Comparison of ENCODE assay signal across 8 cellular contexts in genomic region chr2:226835420-226835795, GRCh38. TPM values are rescaled to one million over a fixed set of nuclear protein-coding genes. Genes with fewer than 3 reads are reported as not detected.
DNase-seq lines count a peak whose midpoint lies in the region; ATAC-seq and TF ChIP-seq lines count a peak whose summit lies in the region.

No MANE protein-coding gene starts in this region.

- H3K9me3 Mint-ChIP-seq in IgD-negative memory B cell: no peaks in the 10 kb centered on the region
- peaks cover 0 to 4% of the 10 kb centered on the region in 2 donors for H3K9me3 Mint-ChIP-seq in activated naive CD4-positive, alpha-beta T cell treated with anti-CD3 and anti-CD28 coated beads, Interleukin-2, amount 50 U/mL, for 72 hours

- peaks cover 10% of the 10 kb centered on the region for H3K36me3 Mint-ChIP-seq in IgD-negative memory B cell
- H3K36me3 Mint-ChIP-seq in activated naive CD4-positive, alpha-beta T cell treated with anti-CD3 and anti-CD28 coated beads, Interleukin-2, amount 50 U/mL, for 72 hours: peaks cover 22 to 38% of the 10 kb centered on the region in 2 donors

- H3K27ac Mint-ChIP-seq in IgD-negative memory B cell: peak overlapping the region; percentile 96 to 98 (median 98)
- H3K27ac Mint-ChIP-seq in activated naive CD4-positive, alpha-beta T cell treated with anti-CD3 and anti-CD28 coated beads, Interleukin-2, amount 50 U/mL, for 72 hours: peak overlapping the region; percentile 82 to 92

- H3K4me1 Mint-ChIP-seq in IgD-negative memory B cell: peaks cover 37 to 39% (median 38%) of the 10 kb centered on the region in 3 donors

- H3K27me3 Mint-ChIP-seq in IgD-negative memory B cell: no peaks in the 10 kb centered on the region

- TF ChIP-seq CTCF in GM12875 (IDR thresholded peaks at IDR 0.05; ENCODE audit: borderline replicate concordance, insufficient read depth, low read depth, low read length): no peak

- H3K4me3 ChIP-seq in GM12875 (ENCODE audit: low read depth, low read length) (peak overlapping the region; percentile 88), skeletal muscle cell (ENCODE audit: low read depth, low read length) (peak overlapping the region; percentile 64)

- DNase-seq in activated naive CD4-positive, alpha-beta T cell treated with anti-CD3 and anti-CD28 coated beads, Interleukin-2, amount 50 U/mL, for 72 hours (ENCODE audit: low spot score in 2 of 2): no peak
- DNase-seq in hepatic stellate cell (ENCODE audit: low spot score) (peak; percentile 32), skeletal muscle cell (ENCODE audit: low read depth) (no peak), NCI-H1048 (lab: John Stamatoyannopoulos, UW) (no peak), C1 segment of cervical spinal cord (lab: John Stamatoyannopoulos, UW) (no peak)

- H3K4me3 Mint-ChIP-seq in IgD-negative memory B cell: peak overlapping the region; percentile 91 to 98 (median 94)

- peak; percentile 29 for ATAC-seq in GM21723 (IDR thresholded peaks at IDR 0.05; ENCODE audit: unreplicated experiment)
- peak; percentile 25 to 26 for ATAC-seq in activated naive CD4-positive, alpha-beta T cell treated with anti-CD3 and anti-CD28 coated beads, Interleukin-2, amount 50 U/mL, for 72 hours

RNA-seq across cellular contexts. Expression of gene RHBDD1, which starts 0.4 kb away (rescaled TPM):
- polyA plus RNA-seq in IgD-negative memory B cell: 32.0 TPM
- total RNA-seq in activated naive CD4-positive, alpha-beta T cell treated with anti-CD3 and anti-CD28 coated beads, Interleukin-2, amount 50 U/mL, for 72 hours: 10 to 100 TPM; 35.5 to 40.4 TPM

RNA-seq across cellular contexts. Expression of gene IRS1, which starts 35.8 kb away (rescaled TPM):
- polyA plus RNA-seq in IgD-negative memory B cell: 0.21 TPM
- 1 to 10 TPM; 1.2 to 2.7 TPM for total RNA-seq in activated naive CD4-positive, alpha-beta T cell treated with anti-CD3 and anti-CD28 coated beads, Interleukin-2, amount 50 U/mL, for 72 hours
